ENCODE assay signal across 8 cellular contexts in the genomic region with DNA sequence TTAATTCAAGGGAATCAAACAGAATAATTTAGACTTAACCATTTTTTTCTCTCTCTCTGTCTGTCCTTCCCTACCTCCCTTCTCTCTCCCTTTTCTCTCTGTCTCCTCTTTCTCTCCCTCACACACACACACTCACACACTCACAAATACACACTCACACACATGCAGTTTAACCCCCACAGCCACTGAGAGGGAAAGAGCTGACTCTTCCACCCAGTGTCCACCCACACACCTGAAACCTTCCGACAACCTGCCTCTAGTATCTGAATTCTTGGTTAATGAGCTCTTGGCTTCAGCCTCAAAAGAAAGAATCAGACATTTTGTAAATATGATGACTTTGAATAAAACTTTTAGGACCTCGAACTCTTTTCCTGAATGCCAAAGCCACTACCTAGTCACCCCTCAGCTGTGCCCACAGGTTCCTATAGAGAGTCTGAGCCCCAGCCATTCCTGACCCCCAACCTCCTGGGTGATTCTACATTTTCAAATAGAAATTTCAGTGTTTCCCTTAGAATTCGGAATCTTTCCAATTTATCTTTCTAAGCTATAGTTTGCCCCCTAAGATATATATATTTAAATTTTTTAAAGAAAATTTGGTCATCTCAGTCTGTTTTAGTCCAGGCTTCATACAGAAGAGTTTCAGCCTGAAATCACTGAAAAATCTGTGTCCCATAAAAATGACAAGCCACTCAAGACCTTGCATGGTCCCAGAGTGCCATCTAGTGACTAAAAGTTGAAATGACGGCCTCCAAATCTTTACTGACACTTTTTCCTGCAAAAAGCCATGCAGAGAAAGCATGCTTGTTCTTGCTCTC.
DNase-seq lines count a peak whose midpoint lies in the region; ATAC-seq and TF ChIP-seq lines count a peak whose summit lies in the region.

No MANE protein-coding gene starts in this region.

- POLR2A ChIA-PET in BJ (lab: Charles Lee), result no interaction called here

- H3K36me3 ChIP-seq in BJ (ENCODE audit: control insufficient read depth, insufficient read depth, low read length), result no peaks in the 10 kb centered on the region

- TF ChIP-seq CTCF in BJ (IDR thresholded peaks at IDR 0.05; ENCODE audit: insufficient read depth, low read depth, low read length), result peak; percentile 85
- peak; percentile 57 for TF ChIP-seq CTCF in GM12874 (IDR thresholded peaks at IDR 0.05; ENCODE audit: insufficient read depth, low read depth, low read length)

- H3K4me3 ChIP-seq in BJ (ENCODE audit: low read depth, low read length), result no peak overlapping the region

- ATAC-seq in HG03460 (IDR thresholded peaks at IDR 0.05; ENCODE audit: unreplicated experiment), result no peak

- H3K27me3 ChIP-seq in BJ (ENCODE audit: control insufficient read depth, insufficient read depth, low read length), result peaks cover 5% of the 10 kb centered on the region

- CTCF ChIA-PET in BJ (lab: Yijun Ruan, JAX), result interaction anchor here (0.6 to 3.0 kb wide), 27 partner anchors 11 to 1704 kb away, joined by 3 to 20 read pairs (median 4); partner anchors contain the start of gene ZWINT

- DNase-seq in BJ (ENCODE audit: low read depth), result no peak
- peak; percentile 3 for DNase-seq in NCI-H1092 (lab: John Stamatoyannopoulos, UW)
- DNase-seq in amniotic stem cell (lab: John Stamatoyannopoulos, UW), result peak; percentile 35
- DNase-seq in inferior parietal cortex (ENCODE audit: extremely low spot score), result peak; percentile 87
- peak; percentile 91 for DNase-seq in superior temporal gyrus (ENCODE audit: extremely low spot score)
- no peak for DNase-seq in activated CD4-positive, CD25-positive, alpha-beta regulatory T cell (lab: John Stamatoyannopoulos, UW)

Comparison
In these comparisons a context has a peak if more than half of its experiments do, and no peak if none do; other contexts are left out.
1. DNase-seq: peak in NCI-H1092 (single experiment), amniotic stem cell (single experiment), inferior parietal cortex (single experiment) and superior temporal gyrus (single experiment); none in BJ (single experiment) and activated CD4-positive, CD25-positive, alpha-beta regulatory T cell (0 of 4).